ENCODE assay signal across 8 cellular contexts in the genomic region with DNA sequence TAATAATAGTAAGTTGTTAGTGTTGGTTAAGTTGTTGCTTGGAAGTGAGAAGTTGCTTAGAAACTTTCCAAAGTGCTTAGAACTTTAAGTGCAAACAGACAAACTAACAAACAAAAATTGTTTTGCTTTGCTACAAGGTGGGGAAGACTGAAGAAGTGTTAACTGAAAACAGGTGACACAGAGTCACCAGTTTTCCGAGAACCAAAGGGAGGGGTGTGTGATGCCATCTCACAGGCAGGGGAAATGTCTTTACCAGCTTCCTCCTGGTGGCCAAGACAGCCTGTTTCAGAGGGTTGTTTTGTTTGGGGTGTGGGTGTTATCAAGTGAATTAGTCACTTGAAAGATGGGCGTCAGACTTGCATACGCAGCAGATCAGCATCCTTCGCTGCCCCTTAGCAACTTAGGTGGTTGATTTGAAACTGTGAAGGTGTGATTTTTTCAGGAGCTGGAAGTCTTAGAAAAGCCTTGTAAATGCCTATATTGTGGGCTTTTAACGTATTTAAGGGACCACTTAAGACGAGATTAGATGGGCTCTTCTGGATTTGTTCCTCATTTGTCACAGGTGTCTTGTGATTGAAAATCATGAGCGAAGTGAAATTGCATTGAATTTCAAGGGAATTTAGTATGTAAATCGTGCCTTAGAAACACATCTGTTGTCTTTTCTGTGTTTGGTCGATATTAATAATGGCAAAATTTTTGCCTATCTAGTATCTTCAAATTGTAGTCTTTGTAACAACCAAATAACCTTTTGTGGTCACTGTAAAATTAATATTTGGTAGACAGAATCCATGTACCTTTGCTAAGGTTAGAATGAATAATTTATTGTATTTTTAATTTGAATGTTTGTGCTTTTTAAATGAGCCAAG. TPM values are rescaled to one million over a fixed set of nuclear protein-coding genes. Genes with fewer than 3 reads are reported as not detected.
A peak's percentile ranks its signal among the peaks of the same experiment; 100 is the strongest.
DNase-seq lines count a peak whose midpoint lies in the region; ATAC-seq, FAIRE-seq and TF ChIP-seq lines count a peak whose summit lies in the region.

No MANE protein-coding gene starts in this region.

- peak overlapping the region; percentile 99 for H3K9ac ChIP-seq in GM12878 (ENCODE audit: control insufficient read depth, insufficient read depth, low read length)

- TF ChIP-seq RAD21 in GM12878 (IDR thresholded peaks at IDR 0.05; ENCODE audit: insufficient read depth, low read depth, low read length): no peak

- no peak for FAIRE-seq in GM12878 (lab: Jason Lieb, UNC)

- peak overlapping the region; percentile 95 for H3K4me3 Mint-ChIP-seq in T-helper 2 cell treated with Interferon-gamma antibody and Interleukin-4, amounts not matched to agents 5 μg/mL and 100 μg/mL, for 36 hours

- H3K4me1 ChIP-seq in cardiac muscle cell (ENCODE audit: low read depth): peaks cover 77% of the 10 kb centered on the region
- peaks cover 31% of the 10 kb centered on the region for H3K4me1 ChIP-seq in GM12878 (ENCODE audit: control insufficient read depth, insufficient read depth, low read length)

- intact Hi-C loops in Right ventricle myocardium inferior (cut with DNase I) (no loop called here), GM12878 (cut with micrococcal nuclease; ENCODE audit: unreplicated experiment) (no loop called here)

- SMC1A ChIA-PET in GM12878 (lab: Charles Lee; ENCODE audit: uncharacterized antibody, unreplicated experiment): interaction anchor here (0.7 to 12.7 kb wide), 9 partner anchors 8 to 81 kb away, joined by 3 to 232 read pairs (median 7); partner anchors contain the start of gene MALAT1

- in situ Hi-C loops in GM12878 (cut with MboI): loop anchor here (10.0 kb wide), 1 partner anchor 561 kb away; no protein-coding TSS in a partner anchor

- TF ChIP-seq POLR2A in GM12878 (IDR thresholded peaks at IDR 0.05; ENCODE audit: low read depth, low read length): peak; percentile 83

- H4K20me1 ChIP-seq in GM12878 (ENCODE audit: control insufficient read depth, insufficient read depth): peaks cover 18% of the 10 kb centered on the region

- peak overlapping the region; percentile 100 for H3K4me2 ChIP-seq in GM12878 (ENCODE audit: control insufficient read depth, insufficient read depth)

- H3K27me3 ChIP-seq in cardiac muscle cell: no peaks in the 10 kb centered on the region
- no peaks in the 10 kb centered on the region for H3K27me3 ChIP-seq in GM12878 (replicated peaks in 1 of 2; ENCODE audit: control insufficient read depth in 2 of 2, insufficient read depth in 2 of 2, low read length in 1 of 2)
- no peaks in the 10 kb centered on the region for H3K27me3 ChIP-seq in kidney epithelial cell (ENCODE audit: control insufficient read depth, insufficient read depth, low read length)

- peak in 1 of 2 experiments; percentile 29; a peak in 2 of 4 replicates for TF ChIP-seq EP300 in GM12878 (IDR thresholded peaks at IDR 0.05; ENCODE audit: borderline replicate concordance in 1 of 2, control insufficient read depth in 1 of 2, low read depth in 2 of 2, low read length in 2 of 2)

- CTCF ChIA-PET in GM12878 (lab: Yijun Ruan, JAX): interaction anchor here (0.7 to 15.3 kb wide), 6 partner anchors 9 to 77 kb away, joined by 3 to 362 read pairs (median 4); partner anchors contain the start of gene MALAT1

- peaks cover 68% of the 10 kb centered on the region for H3K36me3 Mint-ChIP-seq in T-helper 2 cell treated with Interferon-gamma antibody and Interleukin-4, amounts not matched to agents 5 μg/mL and 100 μg/mL, for 36 hours (ENCODE audit: low read depth)

- no peaks in the 10 kb centered on the region for H3K9me3 Mint-ChIP-seq in T-helper 2 cell treated with Interferon-gamma antibody and Interleukin-4, amounts not matched to agents 5 μg/mL and 100 μg/mL, for 36 hours

- H3K36me3 ChIP-seq in cardiac muscle cell (no peaks in the 10 kb centered on the region), GM12878 (ENCODE audit: control insufficient read depth in 2 of 2, insufficient read depth in 2 of 2, low read length in 1 of 2) (no peaks in the 10 kb centered on the region; a peak in 2 of 4 replicates), kidney epithelial cell (ENCODE audit: control insufficient read depth, insufficient read depth, low read length) (peaks cover 5% of the 10 kb centered on the region)

- peaks cover 20% of the 10 kb centered on the region for H3K27me3 Mint-ChIP-seq in T-helper 2 cell treated with Interferon-gamma antibody and Interleukin-4, amounts not matched to agents 5 μg/mL and 100 μg/mL, for 36 hours (ENCODE audit: low read depth)

- TF ChIP-seq CTCF in cardiac muscle cell (IDR thresholded peaks at IDR 0.05; ENCODE audit: low read depth, low read length) (peak; percentile 6), GM12878 (IDR thresholded peaks at IDR 0.05 in 2 of 3, conservative IDR thresholded peaks at IDR 0.05 in 1 of 3; ENCODE audit: control insufficient read depth in 2 of 3, extremely low read depth in 1 of 3, insufficient read depth in 1 of 3, low read depth in 3 of 3, low read length in 3 of 3) (peak in 1 of 3 experiments; percentile 10; a peak in 1 of 6 replicates), kidney epithelial cell (IDR thresholded peaks at IDR 0.05; ENCODE audit: insufficient read depth, low read length, poor library complexity, severe bottlenecking) (no peak)

- BruUV-seq in GM12878 (replicated peaks; lab: Mats Ljungman, UMichigan): no TSS peak

- H3K4me1 Mint-ChIP-seq in T-helper 2 cell treated with Interferon-gamma antibody and Interleukin-4, amounts not matched to agents 5 μg/mL and 100 μg/mL, for 36 hours (ENCODE audit: low read depth): peaks cover 61% of the 10 kb centered on the region

- under 1% methylated on average over 9 of the region's 9 CpGs for WGBS in GM12878 (ENCODE audit: insufficient coverage, insufficient replicate concordance, low lambda C conversion rate, missing lambda C conversion rate)

- H3K4me3 ChIP-seq in cardiac muscle cell (peak overlapping the region; percentile 35), GM12878 (peak overlapping the region; percentile 95), kidney epithelial cell (ENCODE audit: low read depth, low read length) (peak overlapping the region; percentile 94)

- RAD21 ChIA-PET in GM12878 (lab: Charles Lee; ENCODE audit: unreplicated experiment): interaction anchor here (1.1 to 15.3 kb wide), 7 partner anchors 9 to 85 kb away, joined by 3 to 282 read pairs (median 8); partner anchors contain the start of gene MALAT1

- H3K79me2 ChIP-seq in GM12878 (ENCODE audit: control insufficient read depth, insufficient read depth, low read length): peaks cover 100% of the 10 kb centered on the region

- DNase-seq in cardiac muscle cell (ENCODE audit: low read depth in 1 of 2, low spot score in 1 of 2) (peak in 1 of 2 donors; percentile 82), Right ventricle myocardium inferior (ENCODE audit: missing footprints) (no peak), GM12878 (ENCODE audit: low read depth, low spot score) (no peak), kidney epithelial cell (ENCODE audit: low read depth) (no peak), kidney glomerular epithelial cell (lab: John Stamatoyannopoulos, UW) (no peak)
- peak; percentile 88 for DNase-seq in T-helper 2 cell treated with Interferon-gamma antibody and Interleukin-4, amounts not matched to agents 5 μg/mL and 100 μg/mL, for 36 hours (ENCODE audit: low spot score)
- DNase-seq in stimulated activated CD4-positive, alpha-beta T cell treated with anti-CD3 and anti-CD28 coated beads, Interleukin-4, amount 100 ng/mL, for 24 hours: peak; percentile 90

- peak overlapping the region; percentile 35 for H3K27ac ChIP-seq in cardiac muscle cell
- peak overlapping the region; percentile 100 for H3K27ac ChIP-seq in GM12878 (ENCODE audit: control insufficient read depth, insufficient read depth)

- no peak overlapping the region for H2AFZ ChIP-seq in GM12878 (ENCODE audit: control insufficient read depth, low read depth, low read length)

- POLR2A ChIA-PET in GM12878 (lab: Charles Lee): interaction anchor here (0.8 to 13.6 kb wide), 12 partner anchors 12 to 212 kb away, joined by 3 to 323 read pairs (median 6); partner anchors contain the start of genes FRMD8, MALAT1 and SIPA1

- no peak for ATAC-seq in Right ventricle myocardium inferior
- peak; percentile 9 for ATAC-seq in GM12878
- no peak for ATAC-seq in HG03045 (IDR thresholded peaks at IDR 0.05; ENCODE audit: unreplicated experiment)

- H3K27ac Mint-ChIP-seq in T-helper 2 cell treated with Interferon-gamma antibody and Interleukin-4, amounts not matched to agents 5 μg/mL and 100 μg/mL, for 36 hours: peak overlapping the region; percentile 98

- H3K9me3 ChIP-seq in cardiac muscle cell (ENCODE audit: low read depth) (no peaks in the 10 kb centered on the region), GM12878 (replicated peaks; ENCODE audit: control insufficient read depth, insufficient read depth, low read length) (no peaks in the 10 kb centered on the region)

RNA-seq across cellular contexts. Expression of gene NEAT1, which starts 2.7 kb away (rescaled TPM):
- total RNA-seq in cardiac muscle cell (3.4 and 11.3 TPM in 2 replicates), Right ventricle myocardium inferior (457 TPM), GM12878 (2014; rRNA removed) (13.6 and 14.0 TPM in 2 replicates), GM12878 (2014; rRNA removed; fragmentation: Illumina TruSeq; extraction: Trizol) (40.5 and 44.2 TPM in 2 replicates), GM12878 (2021) (174 and 225 TPM in 2 replicates), kidney epithelial cell (28.7 and 39.8 TPM in 2 replicates)
- polyA plus RNA-seq in cardiac muscle cell (4.2 and 5.6 TPM in 2 replicates), GM12878 (2011; rRNA removed) (151 and 247 TPM in 2 replicates), GM12878 (2014; fragmentation: Illumina TruSeq; extraction: Trizol) (167 and 254 TPM in 2 replicates), GM12878 (2014; fragmentation: Nextera tagmentation; extraction: Ambion mirVana) (10 to 100 TPM; 24.3 to 98.2 TPM), GM12878 (2014; rRNA removed) (314 and 328 TPM in 2 replicates), GM12878 (2016; fragmentation: Nextera tagmentation; extraction: Ambion mirVana) (10 to 100 TPM; 27.7 to 28.3 TPM)
- total RNA-seq in GM12878 (2013; cell fraction: nucleolus; rRNA removed): 259 and 262 TPM in 2 replicates
- polyA plus RNA-seq in GM12878 (2011; ENCODE audit: low read depth): 275 TPM
- 64.2 and 104 TPM in 2 replicates for polyA plus RNA-seq in GM12878 (2011; cell fraction: cytosol; rRNA removed)
- polyA plus RNA-seq in GM12878 (2011; cell fraction: nucleus; rRNA removed): 342 and 617 TPM in 2 replicates
- 284 and 343 TPM in 2 replicates for polyA plus RNA-seq in GM12878 (2012)
- 72.0 and 79.5 TPM in 2 replicates for polyA minus RNA-seq in GM12878 (2011; rRNA and poly(A)+ RNA removed)
- 13.8 and 14.9 TPM in 2 replicates for polyA minus RNA-seq in GM12878 (2011; cell fraction: cytosol; rRNA and poly(A)+ RNA removed)
- 125 and 169 TPM in 2 replicates for polyA minus RNA-seq in GM12878 (2011; cell fraction: nucleus; rRNA and poly(A)+ RNA removed)

RNA-seq across cellular contexts. Expression of gene FRMD8, which starts 38.9 kb away (rescaled TPM):
- 36.3 and 64.6 TPM in 2 replicates for total RNA-seq in cardiac muscle cell
- 26.8 and 32.6 TPM in 2 replicates for polyA plus RNA-seq in cardiac muscle cell
- total RNA-seq in Right ventricle myocardium inferior: 8.2 TPM
- total RNA-seq in GM12878 (2013; cell fraction: nucleolus; rRNA removed): 52.5 and 60.5 TPM in 2 replicates
- 40.9 and 47.5 TPM in 2 replicates for total RNA-seq in GM12878 (2014; rRNA removed)
- 12.2 and 14.3 TPM in 2 replicates for total RNA-seq in GM12878 (2014; rRNA removed; fragmentation: Illumina TruSeq; extraction: Trizol)
- total RNA-seq in GM12878 (2021): 65.1 and 69.4 TPM in 2 replicates
- 8.2 TPM for polyA plus RNA-seq in GM12878 (2011; ENCODE audit: low read depth)
- polyA plus RNA-seq in GM12878 (2011; rRNA removed): 8.0 and 18.4 TPM in 2 replicates
- 28.1 and 42.6 TPM in 2 replicates for polyA plus RNA-seq in GM12878 (2011; cell fraction: cytosol; rRNA removed)
- 58.9 and 140 TPM in 2 replicates for polyA plus RNA-seq in GM12878 (2011; cell fraction: nucleus; rRNA removed)
- polyA plus RNA-seq in GM12878 (2012): 14.9 and 21.0 TPM in 2 replicates
- 6.6 and 14.0 TPM in 2 replicates for polyA plus RNA-seq in GM12878 (2014; fragmentation: Illumina TruSeq; extraction: Trizol)
- 1 to 10 TPM; 8.3 TPM for polyA plus RNA-seq in GM12878 (2014; fragmentation: Nextera tagmentation; extraction: Ambion mirVana)
- 53.8 and 55.9 TPM in 2 replicates for polyA plus RNA-seq in GM12878 (2014; rRNA removed)
- 10 to 100 TPM; 37.7 to 42.4 TPM for polyA plus RNA-seq in GM12878 (2016; fragmentation: Nextera tagmentation; extraction: Ambion mirVana)
- polyA minus RNA-seq in GM12878 (2011; rRNA and poly(A)+ RNA removed): 26.0 and 32.5 TPM in 2 replicates
- polyA minus RNA-seq in GM12878 (2011; cell fraction: cytosol; rRNA and poly(A)+ RNA removed): 21.4 and 21.8 TPM in 2 replicates
- polyA minus RNA-seq in GM12878 (2011; cell fraction: nucleus; rRNA and poly(A)+ RNA removed): 33.6 and 61.0 TPM in 2 replicates
- total RNA-seq in kidney epithelial cell: 39.0 and 47.2 TPM in 2 replicates

RNA-seq across cellular contexts. Expression of gene SLC25A45, which starts 42.9 kb away (rescaled TPM):
- total RNA-seq in cardiac muscle cell (3.0 and 4.8 TPM in 2 replicates), Right ventricle myocardium inferior (5.6 TPM), GM12878 (2014; rRNA removed) (19.4 and 22.8 TPM in 2 replicates), GM12878 (2014; rRNA removed; fragmentation: Illumina TruSeq; extraction: Trizol) (10.8 and 13.1 TPM in 2 replicates), GM12878 (2021) (28.6 and 29.1 TPM in 2 replicates), kidney epithelial cell (0.29 and 0.82 TPM in 2 replicates)
- polyA plus RNA-seq in cardiac muscle cell (4.5 and 10.5 TPM in 2 replicates), GM12878 (2011; rRNA removed) (9.2 and 15.4 TPM in 2 replicates), GM12878 (2014; fragmentation: Illumina TruSeq; extraction: Trizol) (15.5 and 17.8 TPM in 2 replicates), GM12878 (2014; fragmentation: Nextera tagmentation; extraction: Ambion mirVana) (1 to 10 TPM; 4.1 to 9.7 TPM), GM12878 (2014; rRNA removed) (33.7 and 35.5 TPM in 2 replicates), GM12878 (2016; fragmentation: Nextera tagmentation; extraction: Ambion mirVana) (10 to 100 TPM; 31.0 to 35.2 TPM)
- total RNA-seq in GM12878 (2013; cell fraction: nucleolus; rRNA removed): 23.1 and 23.7 TPM in 2 replicates
- polyA plus RNA-seq in GM12878 (2011; ENCODE audit: low read depth): 10.7 TPM
- polyA plus RNA-seq in GM12878 (2011; cell fraction: cytosol; rRNA removed): 20.7 and 25.7 TPM in 2 replicates
- 46.7 and 57.3 TPM in 2 replicates for polyA plus RNA-seq in GM12878 (2011; cell fraction: nucleus; rRNA removed)
- 17.8 and 25.4 TPM in 2 replicates for polyA plus RNA-seq in GM12878 (2012)
- polyA minus RNA-seq in GM12878 (2011; rRNA and poly(A)+ RNA removed): 3.9 and 9.1 TPM in 2 replicates
- polyA minus RNA-seq in GM12878 (2011; cell fraction: cytosol; rRNA and poly(A)+ RNA removed): 1.9 and 4.7 TPM in 2 replicates
- polyA minus RNA-seq in GM12878 (2011; cell fraction: nucleus; rRNA and poly(A)+ RNA removed): 6.6 and 8.6 TPM in 2 replicates

Comparison
In these comparisons a context has a peak if more than half of its experiments do, and no peak if none do; other contexts are left out.
1. DNase-seq: peak in T-helper 2 cell treated with Interferon-gamma antibody and Interleukin-4, amounts not matched to agents 5 μg/mL and 100 μg/mL, for 36 hours (single experiment) and stimulated activated CD4-positive, alpha-beta T cell treated with anti-CD3 and anti-CD28 coated beads, Interleukin-4, amount 100 ng/mL, for 24 hours (single experiment); none in Right ventricle myocardium inferior (single experiment), GM12878 (single experiment), kidney epithelial cell (single experiment) and kidney glomerular epithelial cell (single experiment).
2. H3K4me3 ChIP-seq: peak in every context shown above with its lines; median percentile 95 in GM12878; 94 in kidney epithelial cell; 35 in cardiac muscle cell.